In the genomic region with DNA sequence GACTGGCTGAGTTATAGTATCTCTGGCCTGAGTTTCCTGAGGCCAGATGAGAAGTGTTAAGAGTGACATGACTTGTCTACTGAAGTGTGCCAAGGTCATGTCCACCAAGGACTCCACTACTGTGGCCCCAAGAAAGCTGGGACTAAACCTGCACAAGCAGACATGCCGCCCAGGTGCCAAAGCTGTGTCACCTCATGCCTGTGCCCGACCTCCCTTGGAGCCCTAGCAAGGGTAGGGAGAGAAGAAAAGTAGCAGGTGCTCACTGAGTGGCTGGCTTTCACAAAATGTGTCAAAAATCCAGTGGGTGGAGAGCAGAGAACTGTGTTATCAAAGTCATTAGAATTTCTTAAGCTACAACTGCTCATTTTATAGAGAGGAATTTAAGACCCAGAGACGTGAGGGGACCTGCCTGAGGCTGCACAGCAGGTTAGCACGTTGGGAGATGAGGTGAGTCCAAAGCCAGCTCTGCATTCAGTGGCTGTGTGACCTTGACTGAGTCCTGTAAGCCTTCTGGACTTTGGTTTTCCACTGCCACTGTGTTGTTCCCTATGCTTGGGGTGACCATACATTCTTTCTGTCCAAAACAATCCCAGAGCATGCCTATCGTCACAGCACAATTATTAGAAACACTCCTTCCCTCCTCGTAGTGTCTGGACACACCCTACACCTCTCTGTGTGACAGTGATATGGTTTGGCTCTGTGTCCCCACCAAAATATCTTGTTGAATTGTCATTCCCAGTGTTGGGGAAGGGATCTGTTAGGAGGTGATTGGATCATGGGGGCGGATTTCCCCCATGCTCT, we compare ENCODE assay signal across 1 cellular context.
TF ChIP-seq lines count a peak whose summit lies in the region.

No MANE protein-coding gene starts in this region.

TF ChIP-seq in HepG2, 621 proteins besides CTCF, POLR2A, EP300 and RAD21 (continues in another document):
- TF ChIP-seq SOX6 (IDR thresholded peaks at IDR 0.05) = no peak
- TF ChIP-seq SOX6 (CRISPR knock-in tag; IDR thresholded peaks at IDR 0.05) = peak; percentile 38
- TF ChIP-seq MIXL1 (CRISPR knock-in tag; IDR thresholded peaks at IDR 0.05) = no peak
- TF ChIP-seq ZMYM2 (CRISPR knock-in tag; IDR thresholded peaks at IDR 0.05) = no peak
- 0 out of 2 replicates have a peak, but pooled peaks have one; percentile 19 for TF ChIP-seq ZFX (CRISPR knock-in tag; IDR thresholded peaks at IDR 0.05; ENCODE audit: low read depth)
- TF ChIP-seq ZBTB3 (CRISPR knock-in tag; IDR thresholded peaks at IDR 0.05; ENCODE audit: borderline replicate concordance, low read depth) = no peak
- peak; percentile 91 for TF ChIP-seq ZMYM3 (CRISPR knock-in tag; IDR thresholded peaks at IDR 0.05)
- no peak for TF ChIP-seq ZNF761 (CRISPR knock-in tag; conservative IDR thresholded peaks at IDR 0.05)
- TF ChIP-seq TARDBP (CRISPR knock-in tag; IDR thresholded peaks at IDR 0.05) = peak; percentile 35; the same call in 1 of the 2 replicates
- no peak for TF ChIP-seq ZKSCAN8 (CRISPR knock-in tag; IDR thresholded peaks at IDR 0.05; ENCODE audit: borderline replicate concordance)
- TF ChIP-seq NONO (IDR thresholded peaks at IDR 0.05) = no peak
- no peak for TF ChIP-seq NONO (CRISPR knock-in tag; conservative IDR thresholded peaks at IDR 0.05)
- no peak for TF ChIP-seq SMYD3 (CRISPR knock-in tag; IDR thresholded peaks at IDR 0.05)
- TF ChIP-seq ZNF251 (CRISPR knock-in tag; IDR thresholded peaks at IDR 0.05) = no peak
- no peak for TF ChIP-seq LCORL (IDR thresholded peaks at IDR 0.05)
- TF ChIP-seq LCORL (CRISPR knock-in tag; IDR thresholded peaks at IDR 0.05) = peak; percentile 23; the same call in 1 of the 2 replicates
- TF ChIP-seq ZNF547 (CRISPR knock-in tag; IDR thresholded peaks at IDR 0.05) = 0 out of 2 replicates have a peak, but pooled peaks have one; percentile 44
- peak; percentile 85 for TF ChIP-seq HNF4A (CRISPR knock-in tag; IDR thresholded peaks at IDR 0.05)
- TF ChIP-seq, protein P1, sequence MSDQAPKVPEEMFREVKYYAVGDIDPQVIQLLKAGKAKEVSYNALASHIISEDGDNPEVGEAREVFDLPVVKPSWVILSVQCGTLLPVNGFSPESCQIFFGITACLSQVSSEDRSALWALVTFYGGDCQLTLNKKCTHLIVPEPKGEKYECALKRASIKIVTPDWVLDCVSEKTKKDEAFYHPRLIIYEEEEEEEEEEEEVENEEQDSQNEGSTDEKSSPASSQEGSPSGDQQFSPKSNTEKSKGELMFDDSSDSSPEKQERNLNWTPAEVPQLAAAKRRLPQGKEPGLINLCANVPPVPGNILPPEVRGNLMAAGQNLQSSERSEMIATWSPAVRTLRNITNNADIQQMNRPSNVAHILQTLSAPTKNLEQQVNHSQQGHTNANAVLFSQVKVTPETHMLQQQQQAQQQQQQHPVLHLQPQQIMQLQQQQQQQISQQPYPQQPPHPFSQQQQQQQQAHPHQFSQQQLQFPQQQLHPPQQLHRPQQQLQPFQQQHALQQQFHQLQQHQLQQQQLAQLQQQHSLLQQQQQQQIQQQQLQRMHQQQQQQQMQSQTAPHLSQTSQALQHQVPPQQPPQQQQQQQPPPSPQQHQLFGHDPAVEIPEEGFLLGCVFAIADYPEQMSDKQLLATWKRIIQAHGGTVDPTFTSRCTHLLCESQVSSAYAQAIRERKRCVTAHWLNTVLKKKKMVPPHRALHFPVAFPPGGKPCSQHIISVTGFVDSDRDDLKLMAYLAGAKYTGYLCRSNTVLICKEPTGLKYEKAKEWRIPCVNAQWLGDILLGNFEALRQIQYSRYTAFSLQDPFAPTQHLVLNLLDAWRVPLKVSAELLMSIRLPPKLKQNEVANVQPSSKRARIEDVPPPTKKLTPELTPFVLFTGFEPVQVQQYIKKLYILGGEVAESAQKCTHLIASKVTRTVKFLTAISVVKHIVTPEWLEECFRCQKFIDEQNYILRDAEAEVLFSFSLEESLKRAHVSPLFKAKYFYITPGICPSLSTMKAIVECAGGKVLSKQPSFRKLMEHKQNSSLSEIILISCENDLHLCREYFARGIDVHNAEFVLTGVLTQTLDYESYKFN (CRISPR knock-in tag; conservative IDR thresholded peaks at IDR 0.05) = 0 out of 2 replicates have a peak, but pooled peaks have one; percentile 44
- TF ChIP-seq, protein P2, sequence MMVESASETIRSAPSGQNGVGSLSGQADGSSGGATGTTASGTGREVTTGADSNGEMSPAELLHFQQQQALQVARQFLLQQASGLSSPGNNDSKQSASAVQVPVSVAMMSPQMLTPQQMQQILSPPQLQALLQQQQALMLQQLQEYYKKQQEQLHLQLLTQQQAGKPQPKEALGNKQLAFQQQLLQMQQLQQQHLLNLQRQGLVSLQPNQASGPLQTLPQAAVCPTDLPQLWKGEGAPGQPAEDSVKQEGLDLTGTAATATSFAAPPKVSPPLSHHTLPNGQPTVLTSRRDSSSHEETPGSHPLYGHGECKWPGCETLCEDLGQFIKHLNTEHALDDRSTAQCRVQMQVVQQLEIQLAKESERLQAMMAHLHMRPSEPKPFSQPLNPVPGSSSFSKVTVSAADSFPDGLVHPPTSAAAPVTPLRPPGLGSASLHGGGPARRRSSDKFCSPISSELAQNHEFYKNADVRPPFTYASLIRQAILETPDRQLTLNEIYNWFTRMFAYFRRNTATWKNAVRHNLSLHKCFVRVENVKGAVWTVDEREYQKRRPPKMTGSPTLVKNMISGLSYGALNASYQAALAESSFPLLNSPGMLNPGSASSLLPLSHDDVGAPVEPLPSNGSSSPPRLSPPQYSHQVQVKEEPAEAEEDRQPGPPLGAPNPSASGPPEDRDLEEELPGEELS (CRISPR knock-in tag; IDR thresholded peaks at IDR 0.05) = 0 out of 2 replicates have a peak, but pooled peaks have one; percentile 11
- no peak for TF ChIP-seq ZNF224 (CRISPR knock-in tag; IDR thresholded peaks at IDR 0.05)
- peak; percentile 45; the same call in 1 of the 2 replicates for TF ChIP-seq SALL1 (CRISPR knock-in tag; IDR thresholded peaks at IDR 0.05)
- peak; percentile 31; the same call in 1 of the 2 replicates for TF ChIP-seq BCL6 (CRISPR knock-in tag; IDR thresholded peaks at IDR 0.05)
- no peak for TF ChIP-seq ZNF256 (CRISPR knock-in tag; conservative IDR thresholded peaks at IDR 0.05)
- peak; percentile 12; the same call in 1 of the 2 replicates for TF ChIP-seq ZNF629 (CRISPR knock-in tag; conservative IDR thresholded peaks at IDR 0.05)
- TF ChIP-seq ELF4 (CRISPR knock-in tag; IDR thresholded peaks at IDR 0.05; ENCODE audit: borderline replicate concordance) = no peak
- no peak for TF ChIP-seq ZNF776 (CRISPR knock-in tag; IDR thresholded peaks at IDR 0.05)
- peak; percentile 63 for TF ChIP-seq ZMYM4 (CRISPR knock-in tag; IDR thresholded peaks at IDR 0.05)
- 0 out of 2 replicates have a peak, but pooled peaks have one; percentile 42 for TF ChIP-seq SAP130 (CRISPR knock-in tag; IDR thresholded peaks at IDR 0.05; ENCODE audit: low read depth)
- TF ChIP-seq MED13 (CRISPR knock-in tag; IDR thresholded peaks at IDR 0.05) = no peak
- TF ChIP-seq, protein P3, sequence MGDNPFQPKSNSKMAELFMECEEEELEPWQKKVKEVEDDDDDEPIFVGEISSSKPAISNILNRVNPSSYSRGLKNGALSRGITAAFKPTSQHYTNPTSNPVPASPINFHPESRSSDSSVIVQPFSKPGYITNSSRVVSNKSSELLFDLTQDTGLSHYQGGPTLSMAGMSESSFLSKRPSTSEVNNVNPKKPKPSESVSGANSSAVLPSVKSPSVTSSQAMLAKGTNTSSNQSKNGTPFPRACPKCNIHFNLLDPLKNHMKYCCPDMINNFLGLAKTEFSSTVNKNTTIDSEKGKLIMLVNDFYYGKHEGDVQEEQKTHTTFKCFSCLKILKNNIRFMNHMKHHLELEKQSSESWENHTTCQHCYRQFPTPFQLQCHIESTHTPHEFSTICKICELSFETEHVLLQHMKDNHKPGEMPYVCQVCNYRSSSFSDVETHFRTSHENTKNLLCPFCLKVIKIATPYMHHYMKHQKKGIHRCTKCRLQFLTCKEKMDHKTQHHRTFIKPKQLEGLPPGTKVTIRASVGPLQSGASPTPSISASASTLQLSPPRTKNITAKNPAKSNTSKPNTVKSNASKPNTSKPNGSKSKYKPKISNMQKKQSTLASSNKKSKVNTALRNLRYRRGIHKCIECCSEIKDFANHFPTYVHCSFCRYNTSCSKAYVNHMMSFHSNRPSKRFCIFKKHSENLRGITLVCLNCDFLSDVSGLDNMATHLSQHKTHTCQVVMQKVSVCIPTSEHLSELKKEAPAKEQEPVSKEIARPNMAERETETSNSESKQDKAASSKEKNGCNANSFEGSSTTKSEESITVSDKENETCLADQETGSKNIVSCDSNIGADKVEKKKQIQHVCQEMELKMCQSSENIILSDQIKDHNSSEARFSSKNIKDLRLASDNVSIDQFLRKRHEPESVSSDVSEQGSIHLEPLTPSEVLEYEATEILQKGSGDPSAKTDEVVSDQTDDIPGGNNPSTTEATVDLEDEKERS (CRISPR knock-in tag; IDR thresholded peaks at IDR 0.05) = peak; percentile 83
- TF ChIP-seq ZNF354B (CRISPR knock-in tag; IDR thresholded peaks at IDR 0.05) = no peak
- no peak for TF ChIP-seq AGO1 (IDR thresholded peaks at IDR 0.05; ENCODE audit: low read depth, low read length, poor library complexity, severe bottlenecking)
- TF ChIP-seq RARA (CRISPR knock-in tag; IDR thresholded peaks at IDR 0.05) = peak; percentile 43
- TF ChIP-seq ZNF282 (IDR thresholded peaks at IDR 0.05; ENCODE audit: partially characterized antibody) = no peak
- TF ChIP-seq ZNF556 (CRISPR knock-in tag; IDR thresholded peaks at IDR 0.05; ENCODE audit: borderline replicate concordance) = no peak; the same call in 1 of the 2 replicates
- TF ChIP-seq, protein P4, sequence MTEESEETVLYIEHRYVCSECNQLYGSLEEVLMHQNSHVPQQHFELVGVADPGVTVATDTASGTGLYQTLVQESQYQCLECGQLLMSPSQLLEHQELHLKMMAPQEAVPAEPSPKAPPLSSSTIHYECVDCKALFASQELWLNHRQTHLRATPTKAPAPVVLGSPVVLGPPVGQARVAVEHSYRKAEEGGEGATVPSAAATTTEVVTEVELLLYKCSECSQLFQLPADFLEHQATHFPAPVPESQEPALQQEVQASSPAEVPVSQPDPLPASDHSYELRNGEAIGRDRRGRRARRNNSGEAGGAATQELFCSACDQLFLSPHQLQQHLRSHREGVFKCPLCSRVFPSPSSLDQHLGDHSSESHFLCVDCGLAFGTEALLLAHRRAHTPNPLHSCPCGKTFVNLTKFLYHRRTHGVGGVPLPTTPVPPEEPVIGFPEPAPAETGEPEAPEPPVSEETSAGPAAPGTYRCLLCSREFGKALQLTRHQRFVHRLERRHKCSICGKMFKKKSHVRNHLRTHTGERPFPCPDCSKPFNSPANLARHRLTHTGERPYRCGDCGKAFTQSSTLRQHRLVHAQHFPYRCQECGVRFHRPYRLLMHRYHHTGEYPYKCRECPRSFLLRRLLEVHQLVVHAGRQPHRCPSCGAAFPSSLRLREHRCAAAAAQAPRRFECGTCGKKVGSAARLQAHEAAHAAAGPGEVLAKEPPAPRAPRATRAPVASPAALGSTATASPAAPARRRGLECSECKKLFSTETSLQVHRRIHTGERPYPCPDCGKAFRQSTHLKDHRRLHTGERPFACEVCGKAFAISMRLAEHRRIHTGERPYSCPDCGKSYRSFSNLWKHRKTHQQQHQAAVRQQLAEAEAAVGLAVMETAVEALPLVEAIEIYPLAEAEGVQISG (CRISPR knock-in tag; IDR thresholded peaks at IDR 0.05) = 0 out of 2 replicates have a peak, but pooled peaks have one; percentile 30
- no peak for TF ChIP-seq ZBTB7A (CRISPR knock-in tag; IDR thresholded peaks at IDR 0.05)
- no peak for TF ChIP-seq ZNF383 (CRISPR knock-in tag; IDR thresholded peaks at IDR 0.05; ENCODE audit: borderline replicate concordance)
- 0 out of 2 replicates have a peak, but pooled peaks have one; percentile 14 for TF ChIP-seq FOSL2 (CRISPR knock-in tag; IDR thresholded peaks at IDR 0.05)
- TF ChIP-seq ADNP (CRISPR knock-in tag; IDR thresholded peaks at IDR 0.05) = peak; percentile 83; the same call in 1 of the 2 replicates
- no peak for TF ChIP-seq CHD2 (IDR thresholded peaks at IDR 0.05; ENCODE audit: low read depth, low read length)
- TF ChIP-seq TBL1XR1 (IDR thresholded peaks at IDR 0.05; ENCODE audit: borderline replicate concordance, low read length, partially characterized antibody) = no peak
- TF ChIP-seq HOXA9 (CRISPR knock-in tag; IDR thresholded peaks at IDR 0.05; ENCODE audit: borderline replicate concordance) = no peak
- TF ChIP-seq, protein P5, sequence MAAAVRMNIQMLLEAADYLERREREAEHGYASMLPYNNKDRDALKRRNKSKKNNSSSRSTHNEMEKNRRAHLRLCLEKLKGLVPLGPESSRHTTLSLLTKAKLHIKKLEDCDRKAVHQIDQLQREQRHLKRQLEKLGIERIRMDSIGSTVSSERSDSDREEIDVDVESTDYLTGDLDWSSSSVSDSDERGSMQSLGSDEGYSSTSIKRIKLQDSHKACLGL (CRISPR knock-in tag; IDR thresholded peaks at IDR 0.05) = no peak
- TF ChIP-seq RBFOX2 (IDR thresholded peaks at IDR 0.05; ENCODE audit: low read depth, low read length) = no peak
- no peak for TF ChIP-seq SRF (IDR thresholded peaks at IDR 0.05; ENCODE audit: low read depth, low read length)
- TF ChIP-seq ZNF326 (CRISPR knock-in tag; IDR thresholded peaks at IDR 0.05; ENCODE audit: borderline replicate concordance) = no peak
- TF ChIP-seq TP53 (CRISPR knock-in tag; conservative IDR thresholded peaks at IDR 0.05) = no peak
- no peak for TF ChIP-seq FLYWCH1 (CRISPR knock-in tag; IDR thresholded peaks at IDR 0.05)
- TF ChIP-seq ZSCAN25 (CRISPR knock-in tag; IDR thresholded peaks at IDR 0.05) = 0 out of 2 replicates have a peak, but pooled peaks have one; percentile 31
- TF ChIP-seq, protein P6, sequence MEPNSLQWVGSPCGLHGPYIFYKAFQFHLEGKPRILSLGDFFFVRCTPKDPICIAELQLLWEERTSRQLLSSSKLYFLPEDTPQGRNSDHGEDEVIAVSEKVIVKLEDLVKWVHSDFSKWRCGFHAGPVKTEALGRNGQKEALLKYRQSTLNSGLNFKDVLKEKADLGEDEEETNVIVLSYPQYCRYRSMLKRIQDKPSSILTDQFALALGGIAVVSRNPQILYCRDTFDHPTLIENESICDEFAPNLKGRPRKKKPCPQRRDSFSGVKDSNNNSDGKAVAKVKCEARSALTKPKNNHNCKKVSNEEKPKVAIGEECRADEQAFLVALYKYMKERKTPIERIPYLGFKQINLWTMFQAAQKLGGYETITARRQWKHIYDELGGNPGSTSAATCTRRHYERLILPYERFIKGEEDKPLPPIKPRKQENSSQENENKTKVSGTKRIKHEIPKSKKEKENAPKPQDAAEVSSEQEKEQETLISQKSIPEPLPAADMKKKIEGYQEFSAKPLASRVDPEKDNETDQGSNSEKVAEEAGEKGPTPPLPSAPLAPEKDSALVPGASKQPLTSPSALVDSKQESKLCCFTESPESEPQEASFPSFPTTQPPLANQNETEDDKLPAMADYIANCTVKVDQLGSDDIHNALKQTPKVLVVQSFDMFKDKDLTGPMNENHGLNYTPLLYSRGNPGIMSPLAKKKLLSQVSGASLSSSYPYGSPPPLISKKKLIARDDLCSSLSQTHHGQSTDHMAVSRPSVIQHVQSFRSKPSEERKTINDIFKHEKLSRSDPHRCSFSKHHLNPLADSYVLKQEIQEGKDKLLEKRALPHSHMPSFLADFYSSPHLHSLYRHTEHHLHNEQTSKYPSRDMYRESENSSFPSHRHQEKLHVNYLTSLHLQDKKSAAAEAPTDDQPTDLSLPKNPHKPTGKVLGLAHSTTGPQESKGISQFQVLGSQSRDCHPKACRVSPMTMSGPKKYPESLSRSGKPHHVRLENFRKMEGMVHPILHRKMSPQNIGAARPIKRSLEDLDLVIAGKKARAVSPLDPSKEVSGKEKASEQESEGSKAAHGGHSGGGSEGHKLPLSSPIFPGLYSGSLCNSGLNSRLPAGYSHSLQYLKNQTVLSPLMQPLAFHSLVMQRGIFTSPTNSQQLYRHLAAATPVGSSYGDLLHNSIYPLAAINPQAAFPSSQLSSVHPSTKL (CRISPR knock-in tag; IDR thresholded peaks at IDR 0.05) = peak; percentile 59
- TF ChIP-seq ZNF746 (CRISPR knock-in tag; IDR thresholded peaks at IDR 0.05) = no peak
- TF ChIP-seq ZNF558 (CRISPR knock-in tag; IDR thresholded peaks at IDR 0.05; ENCODE audit: borderline replicate concordance) = no peak
